ENCODE assay signal across 21 cellular contexts in genomic region chr6:42117843-42118161, GRCh38. TPM values are rescaled to one million over a fixed set of nuclear protein-coding genes. Genes with fewer than 3 reads are reported as not detected.
DNase-seq lines count a peak whose midpoint lies in the region; ATAC-seq and TF ChIP-seq lines count a peak whose summit lies in the region.
"Had no signal": no experiment of that assay in that cellular context is flagged by ENCODE, and none has a peak within 500 bp of the region (broad histone marks: within the 10 kb centered on the region; RNA-seq: fewer than 3 reads in every experiment).

No MANE protein-coding gene starts in this region.

- H3K9me2 ChIP-seq in GM23338 (ENCODE audit: insufficient read depth), result no peaks in the 10 kb centered on the region

- in situ Hi-C loops in Panc1 (cut with HindIII; ENCODE audit: low pct_unique_long_range_greater_than_20kb, low sequenced_read_pairs), result no loop called here

- 59 to 69% methylated on average over 3 of the region's 3 CpGs for WGBS in upper lobe of left lung, 2 donors

- no peaks in the 10 kb centered on the region for H3K9me3 Mint-ChIP-seq in GM23338
- H3K9me3 Mint-ChIP-seq: neural crest cell had no signal

- no peaks in the 10 kb centered on the region for H3K27me3 ChIP-seq in Panc1 (ENCODE audit: control insufficient read depth, insufficient read depth, low read length)
- no peaks in the 10 kb centered on the region for H3K27me3 ChIP-seq in duodenal mucosa (ENCODE audit: control insufficient read depth in 1 of 2, insufficient read depth in 2 of 2, low read length in 2 of 2)
- no peaks in the 10 kb centered on the region for H3K27me3 ChIP-seq in muscle layer of duodenum (ENCODE audit: low read depth, low read length)
- no peaks in the 10 kb centered on the region for H3K27me3 ChIP-seq in upper lobe of left lung
- no peaks in the 10 kb centered on the region for H3K27me3 ChIP-seq in GM23338 (ENCODE audit: insufficient read depth)
- H3K27me3 ChIP-seq: ascending aorta, BE2C had no signal

- peaks cover 12% of the 10 kb centered on the region; the same call in 1 of the 2 replicates for H3K79me2 ChIP-seq in GM23338 (replicated peaks; ENCODE audit: insufficient read depth)

- no peak overlapping the region for H2AFZ ChIP-seq in GM23338

- H3K4me2 ChIP-seq in GM23338, result no peak overlapping the region
- H3K4me2 ChIP-seq: KMS-11 had no signal

- TF ChIP-seq POLR2A in upper lobe of left lung (IDR thresholded peaks at IDR 0.05), result no peak

- H3K27ac ChIP-seq in Panc1 (ENCODE audit: low read length), result peak overlapping the region; percentile 78
- H3K27ac ChIP-seq in duodenal mucosa (ENCODE audit: low read depth, low read length), result peak overlapping the region; percentile 93
- H3K27ac ChIP-seq in muscle layer of duodenum (ENCODE audit: low read length), result peak overlapping the region; percentile 75
- peak overlapping the region; percentile 18 to 79 (median 32) for H3K27ac ChIP-seq in upper lobe of left lung
- no peak overlapping the region for H3K27ac ChIP-seq in GM23338 (ENCODE audit: low read depth)
- H3K27ac ChIP-seq: ascending aorta, HL-60, KMS-11 had no signal

- BruUV-seq in Panc1 (replicated peaks; lab: Mats Ljungman, UMichigan), result no TSS peak

- H3K4me1 ChIP-seq in Panc1 (ENCODE audit: control insufficient read depth, insufficient read depth, low read length) (peaks cover 33% of the 10 kb centered on the region), duodenal mucosa (ENCODE audit: control insufficient read depth in 1 of 2, insufficient read depth in 2 of 2, low read length in 2 of 2) (peaks cover 54% of the 10 kb centered on the region in 2 donors), muscle layer of duodenum (ENCODE audit: control insufficient read depth in 1 of 2, insufficient read depth in 2 of 2, low read length in 2 of 2) (peaks cover 3 to 10% of the 10 kb centered on the region in 2 donors), upper lobe of left lung (peaks cover 0 to 27% (median 10%) of the 10 kb centered on the region in 4 donors), GM23338 (ENCODE audit: insufficient read depth) (no peaks in the 10 kb centered on the region)
- H3K4me1 ChIP-seq: ascending aorta had no signal

- H4K20me1 ChIP-seq in GM23338 (replicated peaks; ENCODE audit: insufficient read depth), result peaks cover 21% of the 10 kb centered on the region

- CTCF ChIA-PET in Panc1 (lab: Charles Lee), result interaction anchor here (0.9 kb wide), 1 partner anchor 31 kb away, joined by 3 read pairs; no protein-coding TSS in a partner anchor

- peaks cover 17% of the 10 kb centered on the region for H3K27me3 Mint-ChIP-seq in GM23338 (ENCODE audit: insufficient read depth, low read depth, poor library complexity)

- H3K36me3 Mint-ChIP-seq in GM23338 (ENCODE audit: low read depth), result peaks cover 32% of the 10 kb centered on the region

- H3K9me3 ChIP-seq in Panc1 (ENCODE audit: control insufficient read depth, insufficient read depth, low read depth, low read length), result no peaks in the 10 kb centered on the region
- H3K9me3 ChIP-seq in duodenal mucosa (ENCODE audit: control insufficient read depth in 1 of 2, low read length in 2 of 2), result no peaks in the 10 kb centered on the region
- H3K9me3 ChIP-seq in muscle layer of duodenum (ENCODE audit: control insufficient read depth in 1 of 2, low read length in 2 of 2), result no peaks in the 10 kb centered on the region
- no peaks in the 10 kb centered on the region for H3K9me3 ChIP-seq in upper lobe of left lung
- H3K9me3 ChIP-seq: ascending aorta, BE2C had no signal

- POLR2A ChIA-PET in Panc1 (lab: Charles Lee), result no interaction called here

- 0 out of 3 replicates have a peak, but pooled peaks cover 3% of the 10 kb centered on the region for H3K4me1 Mint-ChIP-seq in GM23338
- H3K4me1 Mint-ChIP-seq: neural crest cell had no signal

- H3K36me3 ChIP-seq in Panc1 (ENCODE audit: control insufficient read depth, insufficient read depth, low read length) (no peaks in the 10 kb centered on the region), duodenal mucosa (ENCODE audit: control insufficient read depth in 1 of 2, insufficient read depth in 2 of 2, low read length in 2 of 2) (no peaks in the 10 kb centered on the region), muscle layer of duodenum (ENCODE audit: control insufficient read depth in 1 of 2, insufficient read depth in 2 of 2, low read length in 2 of 2) (no peaks in the 10 kb centered on the region), upper lobe of left lung (no peaks in the 10 kb centered on the region), GM23338 (ENCODE audit: insufficient read depth) (no peaks in the 10 kb centered on the region)
- H3K36me3 ChIP-seq: ascending aorta, BE2C had no signal

- DNase-seq in Panc1 (ENCODE audit: low read depth, low spot score), result no peak
- no peak for DNase-seq in upper lobe of left lung
- DNase-seq in GM23338 (ENCODE audit: low spot score), result no peak
- DNase-seq in NCI-H1105 (lab: John Stamatoyannopoulos, UW), result no peak
- DNase-seq: activated CD4-positive, alpha-beta T cell treated with anti-CD3 and anti-CD28 coated beads for 48 hours; activated naive CD4-positive, alpha-beta T cell treated with Interleukin-2 at 50 U/mL for 16 hours; BE2C; foreskin melanocyte; GF-D8; NCI-H1417; NCI-H2171 treated with DMSO at 0.1 percent for 48 hours; NCI-H82; retina had no signal

- H3K27ac Mint-ChIP-seq in GM23338, result no peak overlapping the region

- TF ChIP-seq EP300 in upper lobe of left lung (IDR thresholded peaks at IDR 0.05), result no peak

- ATAC-seq in Panc1 (no peak), upper lobe of left lung (ENCODE audit: low FRiP score in 2 of 2) (no peak), GM23338 (no peak), GM18909 (IDR thresholded peaks at IDR 0.05; ENCODE audit: poor library complexity, unreplicated experiment) (no peak)

- TF ChIP-seq CTCF in Panc1 (IDR thresholded peaks at IDR 0.05) (no peak), upper lobe of left lung (IDR thresholded peaks at IDR 0.05) (no peak), GM23338 (conservative IDR thresholded peaks at IDR 0.05; ENCODE audit: low read depth in 2 of 2) (no peak)

- no peak overlapping the region for H3K4me3 Mint-ChIP-seq in GM23338
- H3K4me3 Mint-ChIP-seq: neural crest cell had no signal

- 0 out of 2 replicates have a peak, but pooled peaks cover 7% of the 10 kb centered on the region for H3F3A ChIP-seq in GM23338 (replicated peaks; ENCODE audit: low read depth)

- intact Hi-C loops in Panc1 (cut with micrococcal nuclease; ENCODE audit: unreplicated experiment), result no loop called here

- peak overlapping the region; percentile 70 for H3K9ac ChIP-seq in duodenal mucosa (ENCODE audit: low read depth in 1 of 2, low read length in 2 of 2)
- H3K9ac ChIP-seq: KMS-11 had no signal

- H3K4me3 ChIP-seq in Panc1 (ENCODE audit: low read depth in 2 of 2, low read length in 2 of 2), result no peak overlapping the region
- no peak overlapping the region for H3K4me3 ChIP-seq in duodenal mucosa (ENCODE audit: low read depth in 1 of 2, low read length in 2 of 2)
- no peak overlapping the region for H3K4me3 ChIP-seq in muscle layer of duodenum (ENCODE audit: low read depth in 1 of 2, low read length in 2 of 2)
- H3K4me3 ChIP-seq in upper lobe of left lung, result no peak overlapping the region
- no peak overlapping the region for H3K4me3 ChIP-seq in GM23338
- H3K4me3 ChIP-seq: ascending aorta had no signal

TF ChIP-seq in GM23338, 12 proteins besides CTCF, POLR2A, EP300 and RAD21:
- no peak for TF ChIP-seq EZH2phosphoT487 (IDR thresholded peaks at IDR 0.05; ENCODE audit: unreplicated experiment)

RNA-seq across cellular contexts. Expression of gene C6orf132, which starts 24.6 kb away (rescaled TPM):
- 12.9 TPM for total RNA-seq in Panc1 (2021; ENCODE audit: unreplicated experiment)
- 11.4 TPM for polyA plus RNA-seq in Panc1 (2012; ENCODE audit: insufficient read length)
- total RNA-seq in upper lobe of left lung, result 10 to 100 TPM in 5 of 6 donors, 1 to 10 TPM in 1; 9.4 to 26.3 (median 17.0) TPM
- total RNA-seq in GM23338 (2014; rRNA removed; shearing (Covaris generic)), result 40.9 and 48.3 TPM in 2 replicates
- polyA plus RNA-seq in GM23338 (2016; fragmentation: Nextera tagmentation; extraction: Ambion mirVana), result 22.2 and 24.3 TPM in 2 replicates

RNA-seq across cellular contexts. Expression of gene GUCA1A, which starts 55.4 kb away (rescaled TPM):
- not detected for total RNA-seq in Panc1 (2021; ENCODE audit: unreplicated experiment)
- polyA plus RNA-seq in Panc1 (2012; ENCODE audit: insufficient read length), result not detected
- total RNA-seq in upper lobe of left lung, result not detected
- total RNA-seq in GM23338 (2014; rRNA removed; shearing (Covaris generic)), result 4.0 and 5.2 TPM in 2 replicates
- polyA plus RNA-seq in GM23338 (2016; fragmentation: Nextera tagmentation; extraction: Ambion mirVana), result 9.1 and 10.6 TPM in 2 replicates
- total RNA-seq: lung microvascular endothelial cell had no signal
